In genomic region chr16:24525970-24526559, GRCh38 we compare ENCODE assay signal across 13 cellular contexts. TPM values are rescaled to one million over a fixed set of nuclear protein-coding genes. Genes with fewer than 3 reads are reported as not detected.
DNase-seq lines count a peak whose midpoint lies in the region; ATAC-seq and TF ChIP-seq lines count a peak whose summit lies in the region.
"Had no signal": no experiment of that assay in that cellular context is flagged by ENCODE, and none has a peak within 500 bp of the region (broad histone marks: within the 10 kb centered on the region; RNA-seq: fewer than 3 reads in every experiment).

No MANE protein-coding gene starts in this region.

- CTCF ChIA-PET in IMR-90 (lab: Yijun Ruan, JAX) = interaction anchor here (1.2 to 1.4 kb wide), 2 partner anchors 9 kb away, joined by 4 to 5 read pairs; no protein-coding TSS in a partner anchor

- dilution Hi-C loops in IMR-90 (cut with HindIII; ENCODE audit: low sequenced_read_pairs, unreplicated experiment) = no loop called here

- H3K23ac ChIP-seq in IMR-90 (ENCODE audit: low read depth, low read length) = no peak overlapping the region

- H3K4me1 Mint-ChIP-seq in dendritic cell treated with granulocyte-macrophage colony-stimulating factor and Interleukin-4, amounts not matched to agents 40 ng/mL and 50 ng/mL, for 4 days (ENCODE audit: low read depth) = peaks cover 29% of the 10 kb centered on the region
- no peaks in the 10 kb centered on the region for H3K4me1 Mint-ChIP-seq in natural killer cell
- H3K4me1 Mint-ChIP-seq: nephron had no signal

- intact Hi-C loops in IMR-90 (cut with micrococcal nuclease) (no loop called here), natural killer cell (cut with micrococcal nuclease) (no loop called here), esophagus squamous epithelium (cut with DNase I) (no loop called here)
- intact Hi-C loops in dendritic cell treated with granulocyte-macrophage colony-stimulating factor and Interleukin-4, amounts not matched to agents 40 ng/mL and 50 ng/mL, for 4 days (cut with micrococcal nuclease) = no loop called here

- POLR2A ChIA-PET in IMR-90 (lab: Charles Lee; ENCODE audit: unreplicated experiment) = no interaction called here

- H3K18ac ChIP-seq in IMR-90 (ENCODE audit: low read depth, low read length) = no peak overlapping the region

- no peak overlapping the region for H2BK120ac ChIP-seq in IMR-90 (ENCODE audit: low read depth, low read length)

- H3K4me3 Mint-ChIP-seq in dendritic cell treated with granulocyte-macrophage colony-stimulating factor and Interleukin-4, amounts not matched to agents 40 ng/mL and 50 ng/mL, for 4 days = no peak overlapping the region
- no peak overlapping the region for H3K4me3 Mint-ChIP-seq in natural killer cell
- H3K4me3 Mint-ChIP-seq: nephron had no signal

- H3K4me3 ChIP-seq in IMR-90 (ENCODE audit: insufficient read depth, low read depth, low read length) (no peak overlapping the region), osteoblast (ENCODE audit: insufficient read depth, low read length) (no peak overlapping the region), esophagus squamous epithelium (no peak overlapping the region)

- peak overlapping the region; percentile 33 for H2AFZ ChIP-seq in IMR-90 (replicated peaks; ENCODE audit: low read length, poor library complexity)
- H2AFZ ChIP-seq in osteoblast (ENCODE audit: low read length) = no peak overlapping the region

- in situ Hi-C loops in IMR-90 (cut with MboI; ENCODE audit: low sequenced_read_pairs) = loop anchor here (25.0 kb wide), 1 partner anchor 711 kb away; no protein-coding TSS in a partner anchor

- no peak overlapping the region for H3K9ac ChIP-seq in IMR-90 (ENCODE audit: low read depth, low read length)

- peak; percentile 20 for DNase-seq in AG09319 (ENCODE audit: extremely low read depth, low read depth)
- DNase-seq in IMR-90 = no peak
- peak; percentile 73 for DNase-seq in osteoblast (ENCODE audit: insufficient read length, low spot score, missing footprints)
- DNase-seq in natural killer cell = no peak
- no peak for DNase-seq in esophagus squamous epithelium (lab: John Stamatoyannopoulos, UW)
- DNase-seq in NOMO-1 treated with DMSO at 0.1 percent for 48 hours (lab: John Stamatoyannopoulos, UW; ENCODE audit: unreplicated experiment) = no peak
- DNase-seq: activated CD4-positive, alpha-beta T cell treated with anti-CD3 and anti-CD28 coated beads, Interleukin-2, amount 50 U/mL, for 4 hours; activated gamma-delta T cell; NCI-H2107 had no signal

- TF ChIP-seq CTCF in AG09319 (IDR thresholded peaks at IDR 0.05; ENCODE audit: low read depth, low read length) = no peak
- TF ChIP-seq CTCF in IMR-90 (conservative IDR thresholded peaks at IDR 0.05; ENCODE audit: low read depth, low read length) = no peak
- TF ChIP-seq CTCF in osteoblast (IDR thresholded peaks at IDR 0.05; ENCODE audit: extremely low read depth, low read depth, low read length) = no peak
- TF ChIP-seq CTCF in natural killer cell (IDR thresholded peaks at IDR 0.05) = no peak
- no peak for TF ChIP-seq CTCF in esophagus squamous epithelium (IDR thresholded peaks at IDR 0.05)

- no peak overlapping the region for H2BK5ac ChIP-seq in IMR-90 (ENCODE audit: low read depth, low read length, poor library complexity, severe bottlenecking)

- peaks cover 5% of the 10 kb centered on the region; the same call in 1 of the 2 replicates for H3K4me1 ChIP-seq in IMR-90 (ENCODE audit: control insufficient read depth, insufficient read depth, low read length)
- no peaks in the 10 kb centered on the region for H3K4me1 ChIP-seq in osteoblast (ENCODE audit: insufficient read depth, low read length)
- peaks cover 0 to 11% (median 0%) of the 10 kb centered on the region in 3 donors for H3K4me1 ChIP-seq in esophagus squamous epithelium

- H3K36me3 Mint-ChIP-seq in dendritic cell treated with granulocyte-macrophage colony-stimulating factor and Interleukin-4, amounts not matched to agents 40 ng/mL and 50 ng/mL, for 4 days (ENCODE audit: low read depth) = no peaks in the 10 kb centered on the region
- no peaks in the 10 kb centered on the region for H3K36me3 Mint-ChIP-seq in natural killer cell
- H3K36me3 Mint-ChIP-seq: CD14-positive monocyte had no signal

- no peak overlapping the region for H2BK20ac ChIP-seq in IMR-90 (ENCODE audit: low read depth, low read length)

- no CpG with 5 or more reads among the region's 7 CpGs for WGBS in IMR-90 (ENCODE audit: extremely low coverage in 2 of 2, insufficient read length in 1 of 2), 2 experiments
- WGBS in esophagus squamous epithelium, 2 donors = 26 to 49% methylated on average over 5 to 7 of the region's 7 CpGs

- peaks cover 17% of the 10 kb centered on the region for H3K27me3 Mint-ChIP-seq in dendritic cell treated with granulocyte-macrophage colony-stimulating factor and Interleukin-4, amounts not matched to agents 40 ng/mL and 50 ng/mL, for 4 days
- H3K27me3 Mint-ChIP-seq in natural killer cell (ENCODE audit: low read depth in 2 of 2) = peaks cover 0 to 6% of the 10 kb centered on the region in 2 donors

- peak overlapping the region; percentile 57 for H3K27ac Mint-ChIP-seq in dendritic cell treated with granulocyte-macrophage colony-stimulating factor and Interleukin-4, amounts not matched to agents 40 ng/mL and 50 ng/mL, for 4 days
- H3K27ac Mint-ChIP-seq in natural killer cell = no peak overlapping the region
- H3K27ac Mint-ChIP-seq: nephron had no signal

- H3K56ac ChIP-seq in IMR-90 (ENCODE audit: extremely low read depth, insufficient read depth, low read length) = no peak overlapping the region

- peaks cover 4% of the 10 kb centered on the region; the same call in 1 of the 2 replicates for H3K9me1 ChIP-seq in IMR-90 (ENCODE audit: insufficient read depth, low read length)

- H4K91ac ChIP-seq in IMR-90 (ENCODE audit: insufficient read depth, low read depth, low read length) = no peak overlapping the region

- H3K36me3 ChIP-seq in IMR-90 (ENCODE audit: control insufficient read depth, insufficient read depth, low read length) = no peaks in the 10 kb centered on the region
- H3K36me3 ChIP-seq in osteoblast (ENCODE audit: insufficient read depth, low read length) = no peaks in the 10 kb centered on the region
- no peaks in the 10 kb centered on the region for H3K36me3 ChIP-seq in esophagus squamous epithelium

- H3K27ac ChIP-seq in IMR-90 (ENCODE audit: insufficient read depth, low read length) = no peak overlapping the region
- H3K27ac ChIP-seq in osteoblast (ENCODE audit: low read depth, low read length) = no peak overlapping the region
- H3K27ac ChIP-seq in esophagus squamous epithelium = no peak overlapping the region

- no peak overlapping the region for H2BK15ac ChIP-seq in IMR-90 (ENCODE audit: low read depth, low read length)

- TF ChIP-seq POLR2A in IMR-90 (IDR thresholded peaks at IDR 0.05; ENCODE audit: low read depth, low read length) (no peak), esophagus squamous epithelium (IDR thresholded peaks at IDR 0.05) (no peak)

- H4K8ac ChIP-seq in IMR-90 (ENCODE audit: low read depth in 2 of 2, low read length in 2 of 2) = no peak overlapping the region

- ATAC-seq in IMR-90 (ENCODE audit: low read depth) = peak; percentile 55
- ATAC-seq in natural killer cell = no peak
- no peak for ATAC-seq in HG02610 (IDR thresholded peaks at IDR 0.05; ENCODE audit: unreplicated experiment)

- H3K4me2 ChIP-seq in IMR-90 (ENCODE audit: low read depth, low read length) (no peak overlapping the region), osteoblast (ENCODE audit: insufficient read depth, low read length) (no peak overlapping the region)

- H2AK5ac ChIP-seq in IMR-90 (ENCODE audit: low read depth, low read length) = no peak overlapping the region

- H3K9me3 Mint-ChIP-seq in dendritic cell treated with granulocyte-macrophage colony-stimulating factor and Interleukin-4, amounts not matched to agents 40 ng/mL and 50 ng/mL, for 4 days = no peaks in the 10 kb centered on the region
- H3K9me3 Mint-ChIP-seq in natural killer cell = no peaks in the 10 kb centered on the region
- H3K9me3 Mint-ChIP-seq: nephron had no signal

- H3K14ac ChIP-seq in IMR-90 (replicated peaks; ENCODE audit: low read depth, low read length) = no peak overlapping the region

- no peaks in the 10 kb centered on the region for H3K79me1 ChIP-seq in IMR-90 (ENCODE audit: low read depth in 1 of 2, low read length in 2 of 2)

- H4K5ac ChIP-seq in IMR-90 (ENCODE audit: low read depth, low read length) = no peak overlapping the region

- TF ChIP-seq RAD21 in IMR-90 (IDR thresholded peaks at IDR 0.05; ENCODE audit: low read length) = no peak

- no peaks in the 10 kb centered on the region for H3K79me2 ChIP-seq in osteoblast (ENCODE audit: insufficient read depth, low read length)

- H3K27me3 ChIP-seq in IMR-90 (ENCODE audit: control insufficient read depth, insufficient read depth, low read length) (peaks cover 2% of the 10 kb centered on the region; the same call in 1 of the 2 replicates), osteoblast (ENCODE audit: insufficient read depth, low read length) (peaks cover 11% of the 10 kb centered on the region), esophagus squamous epithelium (no peaks in the 10 kb centered on the region)

- H4K20me1 ChIP-seq in IMR-90 (ENCODE audit: insufficient read depth, low read length) = no peaks in the 10 kb centered on the region
- no peaks in the 10 kb centered on the region for H4K20me1 ChIP-seq in osteoblast (ENCODE audit: insufficient read depth, low read length)

- H3K9me3 ChIP-seq in IMR-90 (ENCODE audit: control insufficient read depth, insufficient read depth, low read length) = no peaks in the 10 kb centered on the region
- H3K9me3 ChIP-seq in osteoblast (ENCODE audit: low read depth, low read length) = no peaks in the 10 kb centered on the region
- no peaks in the 10 kb centered on the region for H3K9me3 ChIP-seq in esophagus squamous epithelium

- no TSS peak for BruUV-seq in IMR-90 (replicated peaks; lab: Mats Ljungman, UMichigan)

- H3K4ac ChIP-seq in IMR-90 (ENCODE audit: low read depth, low read length) = no peak overlapping the region

- H2AK9ac ChIP-seq in IMR-90 (replicated peaks; ENCODE audit: low read depth, low read length, poor library complexity) = no peak overlapping the region

TF ChIP-seq in IMR-90, 13 proteins besides CTCF, POLR2A, EP300 and RAD21 (continues in another document):
- TF ChIP-seq MXI1 (IDR thresholded peaks at IDR 0.05; ENCODE audit: borderline replicate concordance, low read depth, low read length) (no peak), RFX5 (IDR thresholded peaks at IDR 0.05; ENCODE audit: low read depth, low read length) (no peak), MAFK (IDR thresholded peaks at IDR 0.05; ENCODE audit: low read depth, low read length) (no peak)

RNA-seq across cellular contexts. Expression of gene RBBP6, which starts 13.3 kb away (rescaled TPM):
- total RNA-seq in IMR-90 (2012; rRNA removed) (7.2 and 13.6 TPM in 2 replicates), osteoblast (26.5 and 31.5 TPM in 2 replicates), natural killer cell (100 to 1,000 TPM; 155 to 219 (median 173) TPM), esophagus squamous epithelium (10 to 100 TPM; 25.0 to 56.0 (median 53.0) TPM)
- polyA plus RNA-seq in IMR-90 (2012; rRNA removed) = 15.2 and 17.8 TPM in 2 replicates
- 5.8 and 10.1 TPM in 2 replicates for polyA plus RNA-seq in IMR-90 (2012; cell fraction: cytosol; rRNA removed)
- polyA plus RNA-seq in IMR-90 (2012; cell fraction: nucleus; rRNA removed; ENCODE audit: low replicate concordance) = 38.0 and 58.9 TPM in 2 replicates

Comparison
In these comparisons a context has a peak if more than half of its experiments do, and no peak if none do; other contexts are left out.
1. DNase-seq: peak in AG09319 (single experiment) and osteoblast (single experiment); none in IMR-90 (single experiment), natural killer cell (single experiment), esophagus squamous epithelium (single experiment) and NOMO-1 treated with DMSO at 0.1 percent for 48 hours (single experiment).